1 cellular context compared by ENCODE assay signal in genomic region chr3:57757642-57758297, GRCh38.
TF ChIP-seq lines count a peak whose summit lies in the region.

No MANE protein-coding gene starts in this region.

TF ChIP-seq in GM23338, 12 proteins besides CTCF, POLR2A, EP300 and RAD21 (continued from another document):
- no peak for TF ChIP-seq ZNF462 (CRISPR knock-in tag; IDR thresholded peaks at IDR 0.05)
- TF ChIP-seq ZNF114 (CRISPR knock-in tag; IDR thresholded peaks at IDR 0.05): no peak
- TF ChIP-seq EZH2 (IDR thresholded peaks at IDR 0.05; ENCODE audit: low read depth, unreplicated experiment): no peak
- no peak for TF ChIP-seq STAT1 (IDR thresholded peaks at IDR 0.05; ENCODE audit: unreplicated experiment)
